4 cellular contexts compared by ENCODE assay signal in the genomic region with DNA sequence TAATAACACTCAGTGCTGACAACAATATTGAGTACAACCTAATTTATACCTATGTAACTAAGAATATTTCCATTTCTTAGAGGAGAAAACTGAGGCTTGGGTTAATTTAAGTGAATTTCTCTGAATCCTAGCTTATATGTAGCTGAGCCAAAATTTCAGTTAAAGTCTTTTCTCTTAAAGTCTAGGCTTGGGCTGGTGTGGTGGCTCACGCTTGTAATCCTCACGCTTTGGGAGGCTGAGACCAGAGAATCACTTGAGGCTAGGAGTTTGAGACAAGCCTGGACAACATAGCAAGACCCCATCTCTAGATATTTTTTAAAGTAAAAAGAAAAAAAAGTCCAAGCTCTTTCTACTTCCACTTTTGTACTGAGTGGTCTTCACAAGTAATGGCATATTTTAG.
A peak's percentile ranks its signal among the peaks of the same experiment; 100 is the strongest.
TF ChIP-seq lines count a peak whose summit lies in the region.

No MANE protein-coding gene starts in this region.

TF ChIP-seq in HepG2, 621 proteins besides CTCF, POLR2A, EP300 and RAD21:
- TF ChIP-seq ZNF224 (CRISPR knock-in tag; IDR thresholded peaks at IDR 0.05) (no peak), ZNF460 (CRISPR knock-in tag; IDR thresholded peaks at IDR 0.05; ENCODE audit: borderline replicate concordance) (no peak), GFI1 (CRISPR knock-in tag; IDR thresholded peaks at IDR 0.05; ENCODE audit: borderline replicate concordance) (no peak), TGIF2 (CRISPR knock-in tag; IDR thresholded peaks at IDR 0.05) (no peak), KMT2A (CRISPR knock-in tag; IDR thresholded peaks at IDR 0.05) (no peak), ZNF121 (CRISPR knock-in tag; IDR thresholded peaks at IDR 0.05) (peak; percentile 34; the same call in 1 of the 2 replicates), ELF1 (CRISPR knock-in tag; IDR thresholded peaks at IDR 0.05) (no peak), ZNF451 (CRISPR knock-in tag; IDR thresholded peaks at IDR 0.05) (no peak)

TF ChIP-seq in A549, 52 proteins besides CTCF, POLR2A, EP300 and RAD21:
- no peak for TF ChIP-seq NR3C1 (IDR thresholded peaks at IDR 0.05)
- 0 out of 2 replicates have a peak, but pooled peaks have one; percentile 31 for TF ChIP-seq KDM1A (IDR thresholded peaks at IDR 0.05; ENCODE audit: low read depth)
TF ChIP-seq in A549: peak in this region for 1.

TF ChIP-seq in HEK293, 187 proteins besides CTCF, POLR2A, EP300 and RAD21:
- no peak for TF ChIP-seq ZXDB (tag by site-specific recombination; IDR thresholded peaks at IDR 0.05)
- TF ChIP-seq ZNF660 (tag by site-specific recombination; IDR thresholded peaks at IDR 0.05), result no peak
- TF ChIP-seq ZNF777 (tag by site-specific recombination; IDR thresholded peaks at IDR 0.05; ENCODE audit: borderline replicate concordance), result no peak
- TF ChIP-seq ZBTB21 (tag by site-specific recombination; IDR thresholded peaks at IDR 0.05), result no peak
- no peak for TF ChIP-seq ZNF10 (tag by site-specific recombination; IDR thresholded peaks at IDR 0.05)
- peak; percentile 48; the same call in 1 of the 2 replicates for TF ChIP-seq ZNF121 (tag by site-specific recombination; IDR thresholded peaks at IDR 0.05)
- TF ChIP-seq ZNF521 (tag by site-specific recombination; IDR thresholded peaks at IDR 0.05), result no peak
- no peak for TF ChIP-seq ZNF114 (tag by site-specific recombination; IDR thresholded peaks at IDR 0.05)

TF ChIP-seq in K562, 482 proteins besides CTCF, POLR2A, EP300 and RAD21:
- TF ChIP-seq, protein P1, sequence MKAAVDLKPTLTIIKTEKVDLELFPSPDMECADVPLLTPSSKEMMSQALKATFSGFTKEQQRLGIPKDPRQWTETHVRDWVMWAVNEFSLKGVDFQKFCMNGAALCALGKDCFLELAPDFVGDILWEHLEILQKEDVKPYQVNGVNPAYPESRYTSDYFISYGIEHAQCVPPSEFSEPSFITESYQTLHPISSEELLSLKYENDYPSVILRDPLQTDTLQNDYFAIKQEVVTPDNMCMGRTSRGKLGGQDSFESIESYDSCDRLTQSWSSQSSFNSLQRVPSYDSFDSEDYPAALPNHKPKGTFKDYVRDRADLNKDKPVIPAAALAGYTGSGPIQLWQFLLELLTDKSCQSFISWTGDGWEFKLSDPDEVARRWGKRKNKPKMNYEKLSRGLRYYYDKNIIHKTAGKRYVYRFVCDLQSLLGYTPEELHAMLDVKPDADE (conservative IDR thresholded peaks at IDR 0.05; ENCODE audit: control insufficient read depth, low read depth, low read length), result no peak
- TF ChIP-seq SRSF1 (IDR thresholded peaks at IDR 0.05; ENCODE audit: low read depth, low read length) (no peak), BCOR (IDR thresholded peaks at IDR 0.05) (0 out of 2 replicates have a peak, but pooled peaks have one; percentile 16), ZNF121 (CRISPR knock-in tag; conservative IDR thresholded peaks at IDR 0.05) (peak; percentile 95), RBM25 (IDR thresholded peaks at IDR 0.05; ENCODE audit: low read depth, low read length, severe bottlenecking) (peak; percentile 71)
